28 cellular contexts compared by ENCODE assay signal in genomic region chr10:110560012-110560411, GRCh38.
"Had no signal": no experiment of that assay in that cellular context is flagged by ENCODE, and none has a peak within 500 bp of the region (broad histone marks: within the 10 kb centered on the region; RNA-seq: fewer than 3 reads in every experiment).

No MANE protein-coding gene starts in this region.

- H3K36me3 ChIP-seq: colonic mucosa, esophagus muscularis mucosa, esophagus squamous epithelium, gastrocnemius medialis, gastroesophageal sphincter, heart left ventricle, heart right ventricle had no signal

- DNase-seq: colonic mucosa; cortex of kidney; dermis blood vessel endothelial cell; dorsolateral prefrontal cortex; effector CD4-positive, alpha-beta T cell; effector CD8-positive, alpha-beta T cell; effector memory CD4-positive, alpha-beta T cell; effector memory CD8-positive, alpha-beta T cell; endodermal cell; erythroblast; esophagus squamous epithelium; foreskin fibroblast; foreskin keratinocyte; foreskin melanocyte; gastrocnemius medialis; glutamatergic neuron; head of caudate nucleus; heart left ventricle; heart right ventricle had no signal

- H3K4me3 ChIP-seq: colonic mucosa, coronary artery, dorsolateral prefrontal cortex, esophagus muscularis mucosa, esophagus squamous epithelium, gastrocnemius medialis, gastroesophageal sphincter, heart left ventricle, heart right ventricle had no signal

- FAIRE-seq: colon, endometrium, endothelial cell of umbilical vein, frontal cortex had no signal

- H3K4me1 ChIP-seq: colonic mucosa, esophagus muscularis mucosa, esophagus squamous epithelium, foreskin keratinocyte, gastrocnemius medialis, gastroesophageal sphincter, heart left ventricle, heart right ventricle had no signal

- H3K27me3 ChIP-seq: colonic mucosa, dorsolateral prefrontal cortex, esophagus muscularis mucosa, foreskin keratinocyte had no signal

- ATAC-seq: effector memory CD8-positive, alpha-beta T cell; esophagus mucosa; foreskin keratinocyte; gastrocnemius medialis; gastroesophageal sphincter; heart left ventricle; heart right ventricle had no signal

- H3K27ac ChIP-seq: colonic mucosa, coronary artery, dorsolateral prefrontal cortex, epithelial cell of prostate, esophagus muscularis mucosa, esophagus squamous epithelium, foreskin keratinocyte, gastrocnemius medialis, gastroesophageal sphincter, heart left ventricle, heart right ventricle had no signal

- H3K9me3 ChIP-seq: colonic mucosa, esophagus muscularis mucosa, esophagus squamous epithelium, gastrocnemius medialis, gastroesophageal sphincter, heart left ventricle, heart right ventricle had no signal
